ENCODE assay signal across 1 cellular context in genomic region chr12:16857456-16857923, GRCh38.
A peak's percentile ranks its signal among the peaks of the same experiment; 100 is the strongest.
TF ChIP-seq lines count a peak whose summit lies in the region.

No MANE protein-coding gene starts in this region.

TF ChIP-seq in GM12878, 131 proteins besides CTCF, POLR2A, EP300 and RAD21 (continued from another document):
- TF ChIP-seq ZNF687 (IDR thresholded peaks at IDR 0.05): peak; percentile 15; the same call in 1 of the 2 replicates
- peak; percentile 56; the same call in 1 of the 2 replicates for TF ChIP-seq ZNF217 (IDR thresholded peaks at IDR 0.05)
- TF ChIP-seq ATF7 (IDR thresholded peaks at IDR 0.05; ENCODE audit: low read depth): peak; percentile 76
- TF ChIP-seq HDGF (IDR thresholded peaks at IDR 0.05): peak; percentile 74; the same call in 1 of the 2 replicates
- no peak for TF ChIP-seq TCF7 (IDR thresholded peaks at IDR 0.05; ENCODE audit: borderline replicate concordance)
- peak; percentile 62; the same call in 1 of the 2 replicates for TF ChIP-seq BMI1 (IDR thresholded peaks at IDR 0.05; ENCODE audit: borderline replicate concordance)
- 0 out of 2 replicates have a peak, but pooled peaks have one; percentile 22 for TF ChIP-seq ZNF592 (IDR thresholded peaks at IDR 0.05)
- peak; percentile 25; the same call in 1 of the 2 replicates for TF ChIP-seq RUNX3 (IDR thresholded peaks at IDR 0.05; ENCODE audit: low read length)
- TF ChIP-seq NBN (IDR thresholded peaks at IDR 0.05): peak; percentile 88
- TF ChIP-seq MYB (IDR thresholded peaks at IDR 0.05; ENCODE audit: borderline replicate concordance, low read depth, low read length): no peak
- no peak for TF ChIP-seq E2F8 (IDR thresholded peaks at IDR 0.05; ENCODE audit: low read depth, partially characterized antibody)
- peak; percentile 85 for TF ChIP-seq PKNOX1 (IDR thresholded peaks at IDR 0.05)
